ENCODE assay signal across 5 cellular contexts in genomic region chr11:80523057-80523456, GRCh38.
"Had no signal": no experiment of that assay in that cellular context is flagged by ENCODE, and none has a peak within 500 bp of the region (broad histone marks: within the 10 kb centered on the region; RNA-seq: fewer than 3 reads in every experiment).

No MANE protein-coding gene starts in this region.

- DNase-seq: H9, HFFc6 had no signal

- ATAC-seq: GM23338, HCT116, HepG2 had no signal
